In the genomic region with DNA sequence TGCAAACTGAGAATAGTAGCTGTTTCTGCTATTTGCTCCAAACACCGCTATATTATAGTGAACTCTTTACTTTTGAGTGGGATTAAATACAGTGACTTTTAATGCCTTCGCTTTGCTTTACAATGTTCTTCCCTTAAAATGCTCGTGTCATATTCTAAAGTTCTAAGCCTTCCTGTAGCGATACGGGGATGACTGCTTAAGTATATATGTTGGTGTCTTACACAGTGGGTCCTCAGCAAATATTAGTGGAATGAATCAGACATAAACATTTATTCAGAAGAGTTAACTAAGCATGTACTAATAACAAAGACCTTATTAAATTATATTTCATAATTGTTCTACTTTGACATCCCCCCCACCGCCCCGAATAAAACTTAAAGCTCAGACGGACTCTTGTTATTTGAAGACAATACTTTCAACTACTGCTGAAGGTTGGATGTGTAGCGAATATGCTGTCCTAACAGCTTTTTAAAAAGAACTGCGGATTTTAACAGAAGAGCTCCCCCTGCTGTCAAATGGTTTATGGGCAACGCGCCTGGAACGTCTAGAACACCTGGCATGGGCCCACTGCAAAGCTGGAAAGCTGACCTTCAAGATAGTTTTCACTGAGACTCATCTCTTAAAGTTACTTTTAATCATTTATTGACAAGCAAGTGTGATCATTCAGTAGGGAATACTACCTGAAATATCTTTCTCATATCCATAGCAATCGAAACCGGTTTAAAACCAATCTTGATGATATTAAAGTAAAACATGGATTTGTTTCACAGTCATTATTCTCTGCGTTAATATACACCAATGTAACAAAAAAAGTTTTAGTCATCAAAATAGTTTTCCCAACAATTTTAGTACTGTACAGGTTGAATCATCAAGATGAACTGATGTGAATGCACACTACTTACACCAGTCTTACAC, we compare ENCODE assay signal across 8 cellular contexts.
DNase-seq lines count a peak whose midpoint lies in the region; ATAC-seq, FAIRE-seq and TF ChIP-seq lines count a peak whose summit lies in the region.

No MANE protein-coding gene starts in this region.

- H3K27me3 Mint-ChIP-seq in activated T-helper 17 cell treated with anti-CD3 and anti-CD28 coated beads, Interleukin-2, amount 50 U/mL, for 72 hours: no peaks in the 10 kb centered on the region
- H3K27me3 Mint-ChIP-seq in nephron (ENCODE audit: low read depth): no peaks in the 10 kb centered on the region
- no peaks in the 10 kb centered on the region for H3K27me3 Mint-ChIP-seq in stimulated activated naive B cell treated with anti-CD40 and anti-IgM and Interleukin-4, amounts not matched to agents 10 μg/mL and 1 μg/mL and 100 μg/mL, for 72 hours

- peak; percentile 79 for TF ChIP-seq CTCF in LNCAP (IDR thresholded peaks at IDR 0.05)
- TF ChIP-seq CTCF in nephron (IDR thresholded peaks at IDR 0.05; ENCODE audit: unreplicated experiment in 3 of 3): peak; percentile 88 to 89 (median 89)

- no peaks in the 10 kb centered on the region for H3K9me3 Mint-ChIP-seq in activated T-helper 17 cell treated with anti-CD3 and anti-CD28 coated beads, Interleukin-2, amount 50 U/mL, for 72 hours
- H3K9me3 Mint-ChIP-seq in nephron: no peaks in the 10 kb centered on the region
- H3K9me3 Mint-ChIP-seq in stimulated activated naive B cell treated with anti-CD40 and anti-IgM and Interleukin-4, amounts not matched to agents 10 μg/mL and 1 μg/mL and 100 μg/mL, for 72 hours: no peaks in the 10 kb centered on the region

- DNase-seq in A172 (ENCODE audit: low spot score) (peak; percentile 83), GM18507 (ENCODE audit: extremely low spot score, insufficient read length, low read depth) (no peak), RPMI7951 (ENCODE audit: low read depth) (peak; percentile 79), fibroblast of the conjunctiva (ENCODE audit: low read depth) (peak; percentile 87)
- DNase-seq in stimulated activated naive B cell treated with anti-CD40 and anti-IgM and Interleukin-4, amounts not matched to agents 10 μg/mL and 1 μg/mL and 100 μg/mL, for 72 hours: peak; percentile 67

- H3K4me1 Mint-ChIP-seq in activated T-helper 17 cell treated with anti-CD3 and anti-CD28 coated beads, Interleukin-2, amount 50 U/mL, for 72 hours: peaks cover 22% of the 10 kb centered on the region
- H3K4me1 Mint-ChIP-seq in nephron: peaks cover 23% of the 10 kb centered on the region
- peaks cover 18 to 47% of the 10 kb centered on the region in 2 donors for H3K4me1 Mint-ChIP-seq in stimulated activated naive B cell treated with anti-CD40 and anti-IgM and Interleukin-4, amounts not matched to agents 10 μg/mL and 1 μg/mL and 100 μg/mL, for 72 hours

- ATAC-seq in activated T-helper 17 cell treated with anti-CD3 and anti-CD28 coated beads, Interleukin-2, amount 50 U/mL, for 72 hours (replicated peaks): peak; percentile 20
- ATAC-seq in stimulated activated naive B cell treated with anti-CD40 and anti-IgM and Interleukin-4, amounts not matched to agents 10 μg/mL and 1 μg/mL and 100 μg/mL, for 72 hours (replicated peaks): peak; percentile 19 to 25

- H3K36me3 Mint-ChIP-seq in activated T-helper 17 cell treated with anti-CD3 and anti-CD28 coated beads, Interleukin-2, amount 50 U/mL, for 72 hours (ENCODE audit: low read depth): peaks cover 14% of the 10 kb centered on the region
- no peaks in the 10 kb centered on the region for H3K36me3 Mint-ChIP-seq in nephron (ENCODE audit: low read depth)
- H3K36me3 Mint-ChIP-seq in stimulated activated naive B cell treated with anti-CD40 and anti-IgM and Interleukin-4, amounts not matched to agents 10 μg/mL and 1 μg/mL and 100 μg/mL, for 72 hours: peaks cover 3 to 8% of the 10 kb centered on the region in 2 donors

- FAIRE-seq in GM18507 (lab: Jason Lieb, UNC): peak; percentile 81

- peak overlapping the region; percentile 88 for H3K4me3 Mint-ChIP-seq in activated T-helper 17 cell treated with anti-CD3 and anti-CD28 coated beads, Interleukin-2, amount 50 U/mL, for 72 hours
- peak overlapping the region; percentile 70 to 98 (median 96) for H3K4me3 Mint-ChIP-seq in nephron
- peak overlapping the region; percentile 69 to 72 for H3K4me3 Mint-ChIP-seq in stimulated activated naive B cell treated with anti-CD40 and anti-IgM and Interleukin-4, amounts not matched to agents 10 μg/mL and 1 μg/mL and 100 μg/mL, for 72 hours

- peak overlapping the region; percentile 97 for H3K27ac Mint-ChIP-seq in activated T-helper 17 cell treated with anti-CD3 and anti-CD28 coated beads, Interleukin-2, amount 50 U/mL, for 72 hours
- H3K27ac Mint-ChIP-seq in nephron: peak overlapping the region; percentile 100
- H3K27ac Mint-ChIP-seq in stimulated activated naive B cell treated with anti-CD40 and anti-IgM and Interleukin-4, amounts not matched to agents 10 μg/mL and 1 μg/mL and 100 μg/mL, for 72 hours: peak overlapping the region; percentile 57
